In genomic region chr7:101245147-101245668, GRCh38 we compare ENCODE assay signal across 8 cellular contexts. TPM values are rescaled to one million over a fixed set of nuclear protein-coding genes. Genes with fewer than 3 reads are reported as not detected.
A peak's percentile ranks its signal among the peaks of the same experiment; 100 is the strongest.
DNase-seq lines count a peak whose midpoint lies in the region; ATAC-seq and TF ChIP-seq lines count a peak whose summit lies in the region.

No MANE protein-coding gene starts in this region.

- H3K36me3 Mint-ChIP-seq in GM23338 (ENCODE audit: low read depth) = peaks cover 33% of the 10 kb centered on the region

- 22% methylated on average over 32 of the region's 32 CpGs for WGBS in SK-N-SH (ENCODE audit: low lambda C conversion rate)

- H3K27ac Mint-ChIP-seq in GM23338 = peak overlapping the region; percentile 97

- H3K4me2 ChIP-seq in GM23338 = peak overlapping the region; percentile 100
- peak overlapping the region; percentile 98 for H3K4me2 ChIP-seq in SK-N-SH

- TF ChIP-seq EP300 in SK-N-SH (IDR thresholded peaks at IDR 0.05; ENCODE audit: borderline replicate concordance in 1 of 2, low read depth in 1 of 2, low read length in 1 of 2) = no peak

- no peak overlapping the region for H2AFZ ChIP-seq in GM23338
- H2AFZ ChIP-seq in SK-N-SH (ENCODE audit: low read depth) = peak overlapping the region; percentile 73

- H3K9me2 ChIP-seq in GM23338 (ENCODE audit: insufficient read depth) (no peaks in the 10 kb centered on the region), SK-N-SH (no peaks in the 10 kb centered on the region)

- TF ChIP-seq CTCF in GM23338 (conservative IDR thresholded peaks at IDR 0.05; ENCODE audit: low read depth in 2 of 2) (0 out of 4 replicates have a peak, but pooled peaks of 1 of the 2 experiments have one; percentile 5), SK-N-SH (IDR thresholded peaks at IDR 0.05) (no peak), fibroblast of the aortic adventitia (IDR thresholded peaks at IDR 0.05; ENCODE audit: insufficient read depth, low read length) (no peak)

- peaks cover 18% of the 10 kb centered on the region for H3K27me3 Mint-ChIP-seq in GM23338 (ENCODE audit: insufficient read depth, low read depth, poor library complexity)

- H3K9ac ChIP-seq in SK-N-SH (peak overlapping the region; percentile 68), skeletal muscle tissue (ENCODE audit: low read depth in 1 of 3, low read length in 3 of 3) (peak overlapping the region; percentile 86 to 100 (median 99))

- H3K4me1 Mint-ChIP-seq in GM23338 = peaks cover 20% of the 10 kb centered on the region

- H3K4me1 ChIP-seq in GM23338 (ENCODE audit: insufficient read depth) = peaks cover 14% of the 10 kb centered on the region
- H3K4me1 ChIP-seq in SK-N-SH (ENCODE audit: control insufficient read depth in 1 of 2, insufficient read depth in 2 of 2, low read depth in 1 of 2, low read length in 1 of 2) = peaks cover 7 to 14% of the 10 kb centered on the region in 2 experiments; a peak in 1 of 4 replicates
- H3K4me1 ChIP-seq in skeletal muscle tissue (ENCODE audit: control insufficient read depth in 3 of 3, insufficient read depth in 3 of 3, low read length in 3 of 3) = peaks cover 33 to 51% (median 38%) of the 10 kb centered on the region in 3 donors

- DNase-seq in GM23338 (ENCODE audit: low spot score) (no peak), SK-N-SH (no peak), fibroblast of the aortic adventitia (ENCODE audit: low read depth) (no peak), RKO (ENCODE audit: low spot score) (no peak), cortex of kidney (lab: John Stamatoyannopoulos, UW) (no peak)
- no peak for DNase-seq in stimulated activated CD4-positive, alpha-beta T cell treated with anti-CD3 and anti-CD28 coated beads, Interleukin-1b, Interleukin-23, amount 100 ng/mL, for 48 hours

- no peaks in the 10 kb centered on the region for H3K27me3 ChIP-seq in GM23338 (ENCODE audit: insufficient read depth)
- H3K27me3 ChIP-seq in SK-N-SH (ENCODE audit: insufficient read depth) = no peaks in the 10 kb centered on the region
- H3K27me3 ChIP-seq in skeletal muscle tissue (ENCODE audit: control insufficient read depth in 3 of 3, insufficient read depth in 3 of 3, low read length in 3 of 3) = no peaks in the 10 kb centered on the region

- ATAC-seq in GM23338 = no peak
- no peak for ATAC-seq in GM21360 (IDR thresholded peaks at IDR 0.05; ENCODE audit: unreplicated experiment)

- H3K36me3 ChIP-seq in GM23338 (ENCODE audit: insufficient read depth) (no peaks in the 10 kb centered on the region), SK-N-SH (replicated peaks in 1 of 2; ENCODE audit: control insufficient read depth in 1 of 2, insufficient read depth in 2 of 2, low read length in 1 of 2) (peaks cover 10 to 54% of the 10 kb centered on the region in 2 experiments), skeletal muscle tissue (ENCODE audit: control insufficient read depth in 3 of 3, insufficient read depth in 3 of 3, low read length in 3 of 3) (peaks cover 12 to 18% (median 14%) of the 10 kb centered on the region in 3 donors)

- peaks cover 10% of the 10 kb centered on the region; the same call in 1 of the 2 replicates for H4K20me1 ChIP-seq in GM23338 (replicated peaks; ENCODE audit: insufficient read depth)
- peaks cover 28% of the 10 kb centered on the region for H4K20me1 ChIP-seq in SK-N-SH (ENCODE audit: insufficient read depth)

- CTCF ChIA-PET in SK-N-SH (lab: Yijun Ruan, JAX) = interaction anchor here (0.7 to 6.0 kb wide), 22 partner anchors 13 to 355 kb away, joined by 3 to 66 read pairs (median 6); partner anchors contain the start of genes IFT22, NAT16, PLOD3 and UFSP1

- H3K9me3 ChIP-seq in SK-N-SH = no peaks in the 10 kb centered on the region
- no peaks in the 10 kb centered on the region for H3K9me3 ChIP-seq in skeletal muscle tissue (ENCODE audit: control insufficient read depth in 3 of 3, low read length in 3 of 3)

- H3K4me3 ChIP-seq in GM23338 = peak overlapping the region; percentile 100
- peak overlapping the region; percentile 77 to 89 for H3K4me3 ChIP-seq in SK-N-SH (ENCODE audit: low read depth in 2 of 2, low read length in 1 of 2)
- peak overlapping the region; percentile 82 for H3K4me3 ChIP-seq in fibroblast of the aortic adventitia (ENCODE audit: low read depth, low read length)
- H3K4me3 ChIP-seq in skeletal muscle tissue (ENCODE audit: low read length in 3 of 3) = peak overlapping the region; percentile 82 to 100 (median 99)

- peaks cover 34% of the 10 kb centered on the region for H3F3A ChIP-seq in GM23338 (replicated peaks; ENCODE audit: low read depth)
- peaks cover 8% of the 10 kb centered on the region for H3F3A ChIP-seq in SK-N-SH (replicated peaks; ENCODE audit: insufficient read depth)

- peak overlapping the region; percentile 99 for H3K4me3 Mint-ChIP-seq in GM23338

- H3K9me3 Mint-ChIP-seq in GM23338 = no peaks in the 10 kb centered on the region

- no peak for TF ChIP-seq RAD21 in SK-N-SH (IDR thresholded peaks at IDR 0.05; ENCODE audit: low read length)

- H3K27ac ChIP-seq in GM23338 (ENCODE audit: low read depth) (peak overlapping the region; percentile 97), SK-N-SH (ENCODE audit: low read depth in 2 of 2, low read length in 1 of 2) (peak overlapping the region; percentile 80 to 93; a peak in 3 of 4 replicates), skeletal muscle tissue (ENCODE audit: low read depth, low read length) (peak overlapping the region; percentile 96)

- POLR2A ChIA-PET in SK-N-SH (lab: Yijun Ruan, JAX) = interaction anchor here (0.6 to 2.2 kb wide), 6 partner anchors 10 to 87 kb away, joined by 3 to 38 read pairs (median 5); partner anchors contain the start of genes PLOD3, VGF and ZNHIT1

- H3K79me2 ChIP-seq in GM23338 (replicated peaks; ENCODE audit: insufficient read depth) (peaks cover 58% of the 10 kb centered on the region), SK-N-SH (ENCODE audit: insufficient read depth) (peaks cover 89% of the 10 kb centered on the region)

TF ChIP-seq in GM23338, 12 proteins besides CTCF, POLR2A, EP300 and RAD21 (continues in another document):
- peak; percentile 66 for TF ChIP-seq POLR2AphosphoS5 (IDR thresholded peaks at IDR 0.05; ENCODE audit: low read depth)

TF ChIP-seq in SK-N-SH, 30 proteins besides CTCF, POLR2A, EP300 and RAD21 (continues in another document):
- TF ChIP-seq, protein P1, sequence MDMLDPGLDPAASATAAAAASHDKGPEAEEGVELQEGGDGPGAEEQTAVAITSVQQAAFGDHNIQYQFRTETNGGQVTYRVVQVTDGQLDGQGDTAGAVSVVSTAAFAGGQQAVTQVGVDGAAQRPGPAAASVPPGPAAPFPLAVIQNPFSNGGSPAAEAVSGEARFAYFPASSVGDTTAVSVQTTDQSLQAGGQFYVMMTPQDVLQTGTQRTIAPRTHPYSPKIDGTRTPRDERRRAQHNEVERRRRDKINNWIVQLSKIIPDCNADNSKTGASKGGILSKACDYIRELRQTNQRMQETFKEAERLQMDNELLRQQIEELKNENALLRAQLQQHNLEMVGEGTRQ (IDR thresholded peaks at IDR 0.05; ENCODE audit: borderline replicate concordance, low read depth, low read length) = peak; percentile 20; the same call in 1 of the 2 replicates
- TF ChIP-seq FOXM1 (IDR thresholded peaks at IDR 0.05; ENCODE audit: low read depth) (no peak), SMC3 (IDR thresholded peaks at IDR 0.05; ENCODE audit: low read depth, low read length) (no peak), ELF1 (IDR thresholded peaks at IDR 0.05) (no peak), POLR2AphosphoS5 (IDR thresholded peaks at IDR 0.05; ENCODE audit: low read depth, low read length) (peak; percentile 35), TEAD4 (IDR thresholded peaks at IDR 0.05; ENCODE audit: borderline replicate concordance, insufficient read depth) (no peak), FOXJ3 (CRISPR knock-in tag; IDR thresholded peaks at IDR 0.05) (no peak), TCF12 (IDR thresholded peaks at IDR 0.05) (no peak), GABPA (IDR thresholded peaks at IDR 0.05; ENCODE audit: low read depth) (no peak), YY1 (IDR thresholded peaks at IDR 0.05; ENCODE audit: low read depth) (no peak)

RNA-seq across cellular contexts. Expression of gene FIS1, which starts 0.3 kb away (rescaled TPM):
- total RNA-seq in GM23338 (2014; rRNA removed; shearing (Covaris generic)) = 95.4 and 131 TPM in 2 replicates
- polyA plus RNA-seq in GM23338 (2016; fragmentation: Nextera tagmentation; extraction: Ambion mirVana) = 130 and 143 TPM in 2 replicates
- polyA plus RNA-seq in SK-N-SH (2012; rRNA removed) = 1,071 and 1,313 TPM in 2 replicates
- 949 and 1,101 TPM in 2 replicates for polyA plus RNA-seq in SK-N-SH (2012; cell fraction: cytosol; rRNA removed)
- 516 and 580 TPM in 2 replicates for polyA plus RNA-seq in SK-N-SH (2012; cell fraction: nucleus; rRNA removed)
- 90.5 and 123 TPM in 2 replicates for total RNA-seq in fibroblast of the aortic adventitia (ENCODE audit: low replicate concordance)
- total RNA-seq in skeletal muscle tissue = 188 TPM

RNA-seq across cellular contexts. Expression of gene CLDN15, which starts 7.6 kb away (rescaled TPM):
- total RNA-seq in GM23338 (2014; rRNA removed; shearing (Covaris generic)) = 3.6 and 3.7 TPM in 2 replicates
- polyA plus RNA-seq in GM23338 (2016; fragmentation: Nextera tagmentation; extraction: Ambion mirVana) = 4.1 and 4.3 TPM in 2 replicates
- 24.0 and 29.0 TPM in 2 replicates for polyA plus RNA-seq in SK-N-SH (2012; rRNA removed)
- 4.8 and 8.1 TPM in 2 replicates for polyA plus RNA-seq in SK-N-SH (2012; cell fraction: cytosol; rRNA removed)
- 139 and 167 TPM in 2 replicates for polyA plus RNA-seq in SK-N-SH (2012; cell fraction: nucleus; rRNA removed)
- total RNA-seq in fibroblast of the aortic adventitia (ENCODE audit: low replicate concordance) = 3.0 TPM in 2 replicates
- total RNA-seq in skeletal muscle tissue = 2.1 TPM

RNA-seq across cellular contexts. Expression of gene ZNHIT1, which starts 27.2 kb away (rescaled TPM):
- 61.9 and 64.6 TPM in 2 replicates for total RNA-seq in GM23338 (2014; rRNA removed; shearing (Covaris generic))
- polyA plus RNA-seq in GM23338 (2016; fragmentation: Nextera tagmentation; extraction: Ambion mirVana) = 113 and 136 TPM in 2 replicates
- polyA plus RNA-seq in SK-N-SH (2012; rRNA removed) = 71.6 and 101 TPM in 2 replicates
- polyA plus RNA-seq in SK-N-SH (2012; cell fraction: cytosol; rRNA removed) = 71.5 and 71.8 TPM in 2 replicates
- 53.6 and 77.5 TPM in 2 replicates for polyA plus RNA-seq in SK-N-SH (2012; cell fraction: nucleus; rRNA removed)
- 75.6 and 98.2 TPM in 2 replicates for total RNA-seq in fibroblast of the aortic adventitia (ENCODE audit: low replicate concordance)
- 84.0 TPM for total RNA-seq in skeletal muscle tissue

RNA-seq across cellular contexts. Expression of gene PLOD3, which starts 27.8 kb away (rescaled TPM):
- total RNA-seq in GM23338 (2014; rRNA removed; shearing (Covaris generic)) = 28.5 and 40.7 TPM in 2 replicates
- polyA plus RNA-seq in GM23338 (2016; fragmentation: Nextera tagmentation; extraction: Ambion mirVana) = 33.9 and 35.2 TPM in 2 replicates
- polyA plus RNA-seq in SK-N-SH (2012; rRNA removed) = 134 and 276 TPM in 2 replicates
- polyA plus RNA-seq in SK-N-SH (2012; cell fraction: cytosol; rRNA removed) = 143 and 163 TPM in 2 replicates
- polyA plus RNA-seq in SK-N-SH (2012; cell fraction: nucleus; rRNA removed) = 295 and 343 TPM in 2 replicates
- total RNA-seq in fibroblast of the aortic adventitia (ENCODE audit: low replicate concordance) = 31.3 and 45.5 TPM in 2 replicates
- 20.9 TPM for total RNA-seq in skeletal muscle tissue

RNA-seq across cellular contexts. Expression of gene MOGAT3, which starts 44.4 kb away (rescaled TPM):
- total RNA-seq in GM23338 (2014; rRNA removed; shearing (Covaris generic)) = 0.85 TPM in 1 of 2 replicates, not detected in the other
- polyA plus RNA-seq in GM23338 (2016; fragmentation: Nextera tagmentation; extraction: Ambion mirVana) (0.21 and 0.44 TPM in 2 replicates), SK-N-SH (2012; rRNA removed) (not detected in 2 replicates)
- polyA plus RNA-seq in SK-N-SH (2012; cell fraction: cytosol; rRNA removed) = not detected in 2 replicates
- not detected in 2 replicates for polyA plus RNA-seq in SK-N-SH (2012; cell fraction: nucleus; rRNA removed)
- total RNA-seq in fibroblast of the aortic adventitia (ENCODE audit: low replicate concordance) (not detected in 2 replicates), skeletal muscle tissue (not detected)
